10 cellular contexts compared by ENCODE assay signal in the genomic region with DNA sequence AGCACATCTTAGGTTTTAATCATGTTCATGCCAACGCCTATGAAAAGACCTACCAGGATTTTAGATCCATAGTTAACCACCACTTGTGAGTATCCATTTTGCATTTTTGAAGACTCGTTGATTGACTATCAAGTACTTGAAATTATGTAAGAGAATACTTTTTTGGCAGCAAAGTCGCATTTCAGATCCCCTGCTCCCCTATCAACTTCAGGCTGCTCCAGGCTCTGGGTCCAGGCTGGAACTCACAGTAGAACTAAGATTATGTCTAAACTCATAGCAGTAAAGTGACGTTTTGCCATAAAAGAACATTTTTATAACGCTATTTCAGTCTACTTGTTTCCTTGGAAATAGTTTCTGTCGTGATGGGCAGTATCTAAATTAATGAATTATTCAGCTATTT.
A peak's percentile ranks its signal among the peaks of the same experiment; 100 is the strongest.
DNase-seq lines count a peak whose midpoint lies in the region; ATAC-seq and TF ChIP-seq lines count a peak whose summit lies in the region.
"Had no signal": no experiment of that assay in that cellular context is flagged by ENCODE, and none has a peak within 500 bp of the region (broad histone marks: within the 10 kb centered on the region; RNA-seq: fewer than 3 reads in every experiment).

No MANE protein-coding gene starts in this region.

- no peaks in the 10 kb centered on the region for H3K9me3 ChIP-seq in SK-N-MC (ENCODE audit: low read depth, low read length)
- no peaks in the 10 kb centered on the region for H3K9me3 ChIP-seq in gastroesophageal sphincter

- DNase-seq in EH (ENCODE audit: low read depth), result peak; percentile 57
- DNase-seq in SK-N-MC (ENCODE audit: low read depth, low spot score), result no peak
- DNase-seq in retinal pigment epithelial cell (ENCODE audit: low read depth), result no peak
- DNase-seq in GM13977 (ENCODE audit: low spot score), result no peak
- no peak for DNase-seq in activated CD4-positive, alpha-beta T cell treated with anti-CD3 and anti-CD28 coated beads, Interleukin-2, amount 50 U/mL, for 4 hours
- DNase-seq: activated CD8-positive, alpha-beta T cell treated with anti-CD3 and anti-CD28 coated beads for 36 hours; DND-41 had no signal

- TF ChIP-seq CTCF in gastroesophageal sphincter (IDR thresholded peaks at IDR 0.05) (no peak), retinal pigment epithelial cell (conservative IDR thresholded peaks at IDR 0.05; ENCODE audit: low read depth, low read length) (no peak), GM13977 (IDR thresholded peaks at IDR 0.05; ENCODE audit: extremely low read depth, insufficient read depth, missing control alignments) (no peak)

- H3K4me3 ChIP-seq in SK-N-MC (peak overlapping the region; percentile 10; the same call in 1 of the 2 replicates), gastroesophageal sphincter (peak overlapping the region; percentile 58 to 86), retinal pigment epithelial cell (ENCODE audit: low read length) (peak overlapping the region; percentile 19)

- TF ChIP-seq EP300 in gastroesophageal sphincter (IDR thresholded peaks at IDR 0.05), result no peak

- in situ Hi-C loops in GM13977 (cut with MboI; ENCODE audit: low pct_unique_long_range_greater_than_20kb, low sequenced_read_pairs, unreplicated experiment), result no loop called here

- no peak for TF ChIP-seq POLR2A in gastroesophageal sphincter (IDR thresholded peaks at IDR 0.05)

- H3K9ac ChIP-seq in SK-N-MC (ENCODE audit: insufficient read length), result no peak overlapping the region

- peaks cover 10 to 98% (median 16%) of the 10 kb centered on the region in 3 donors for H3K4me1 ChIP-seq in gastroesophageal sphincter

- H3K27ac ChIP-seq in SK-N-MC, result no peak overlapping the region
- H3K27ac ChIP-seq in gastroesophageal sphincter, result peak overlapping the region; percentile 75 to 89 (median 88)

- H3K27me3 ChIP-seq in gastroesophageal sphincter, result no peaks in the 10 kb centered on the region

- no peak for ATAC-seq in gastroesophageal sphincter
- ATAC-seq in HG03354 (IDR thresholded peaks at IDR 0.05; ENCODE audit: poor library complexity, severe bottlenecking, unreplicated experiment), result no peak
- no peak for ATAC-seq in GM18498 (IDR thresholded peaks at IDR 0.05; ENCODE audit: unreplicated experiment)
- ATAC-seq: activated CD8-positive, alpha-beta T cell treated with anti-CD3 and anti-CD28 coated beads for 36 hours had no signal

- whole genome bisulfite sequencing in gastroesophageal sphincter (ENCODE audit: low coverage in 1 of 2), 2 donors, result 16 to 19% methylated on average over 6 of the region's 6 CpGs

- H3K36me3 ChIP-seq in SK-N-MC (ENCODE audit: insufficient read depth, low read length) (no peaks in the 10 kb centered on the region), gastroesophageal sphincter (peaks cover 0 to 10% of the 10 kb centered on the region in 2 donors)

Comparison
In these comparisons a context has a peak if more than half of its experiments do, and no peak if none do; other contexts are left out.
1. H3K4me3 ChIP-seq: peak in every context shown above with its lines; median percentile 72 in gastroesophageal sphincter; 19 in retinal pigment epithelial cell; 10 in SK-N-MC.